ENCODE assay signal across 11 cellular contexts in genomic region chr19:18504886-18505610, GRCh38. TPM values are rescaled to one million over a fixed set of nuclear protein-coding genes. Genes with fewer than 3 reads are reported as not detected.
DNase-seq lines count a peak whose midpoint lies in the region; ATAC-seq and TF ChIP-seq lines count a peak whose summit lies in the region.
"Had no signal": no experiment of that assay in that cellular context is flagged by ENCODE, and none has a peak within 500 bp of the region (broad histone marks: within the 10 kb centered on the region; RNA-seq: fewer than 3 reads in every experiment).

No MANE protein-coding gene starts in this region.

- peaks cover 100% of the 10 kb centered on the region for H3K79me2 ChIP-seq in GM23248 (ENCODE audit: insufficient read depth)

- H2AK5ac ChIP-seq in neuronal stem cell (ENCODE audit: low read depth, low read length): no peak overlapping the region

- no peaks in the 10 kb centered on the region for H3K27me3 Mint-ChIP-seq in CD4-positive, alpha-beta T cell

- in situ Hi-C loops in GM23248 (cut with MboI): no loop called here

- TF ChIP-seq CTCF in CD4-positive, alpha-beta T cell (IDR thresholded peaks at IDR 0.05): no peak
- TF ChIP-seq CTCF in coronary artery (IDR thresholded peaks at IDR 0.05): no peak

- no peak overlapping the region for H2AFZ ChIP-seq in neuronal stem cell (ENCODE audit: low read length)
- no peak overlapping the region for H2AFZ ChIP-seq in GM23248

- H3K9me3 Mint-ChIP-seq in CD4-positive, alpha-beta T cell: no peaks in the 10 kb centered on the region

- H3K4me1 ChIP-seq in neuronal stem cell (ENCODE audit: control insufficient read depth in 2 of 2, insufficient read depth in 1 of 2, low read depth in 1 of 2, low read length in 2 of 2): peaks cover 0 to 4% of the 10 kb centered on the region in 2 donors
- peaks cover 28% of the 10 kb centered on the region for H3K4me1 ChIP-seq in GM23248 (ENCODE audit: insufficient read depth)

- H3K9me3 ChIP-seq in CD4-positive, alpha-beta T cell (ENCODE audit: control insufficient read depth, low read length): no peaks in the 10 kb centered on the region
- H3K9me3 ChIP-seq in neuronal stem cell (replicated peaks in 1 of 2; ENCODE audit: control insufficient read depth in 2 of 2, insufficient read depth in 1 of 2, low read depth in 1 of 2, low read length in 2 of 2) (no peaks in the 10 kb centered on the region), GM23248 (ENCODE audit: low read depth) (no peaks in the 10 kb centered on the region)
- H3K9me3 ChIP-seq: uterus had no signal

- H3K4me3 Mint-ChIP-seq in CD4-positive, alpha-beta T cell: peak overlapping the region; percentile 64

- H3K27me3 ChIP-seq in CD4-positive, alpha-beta T cell (ENCODE audit: control insufficient read depth, insufficient read depth, low read length): no peaks in the 10 kb centered on the region
- H3K27me3 ChIP-seq in neuronal stem cell (ENCODE audit: control insufficient read depth in 3 of 3, insufficient read depth in 3 of 3, low read depth in 1 of 3, low read length in 3 of 3) (no peaks in the 10 kb centered on the region), GM23248 (replicated peaks; ENCODE audit: insufficient read depth) (no peaks in the 10 kb centered on the region)
- H3K27me3 ChIP-seq: uterus had no signal

- H3K27ac ChIP-seq in CD4-positive, alpha-beta T cell (ENCODE audit: low read depth, low read length): no peak overlapping the region
- H3K27ac ChIP-seq in coronary artery (peak overlapping the region; percentile 27 to 79), neuronal stem cell (replicated peaks; ENCODE audit: low read length) (no peak overlapping the region), GM23248 (no peak overlapping the region)

- H4K91ac ChIP-seq in neuronal stem cell (ENCODE audit: low read depth, low read length, poor library complexity): no peak overlapping the region

- H3K4me1 Mint-ChIP-seq in CD4-positive, alpha-beta T cell (ENCODE audit: low read depth): peaks cover 75% of the 10 kb centered on the region

- H3K9me2 ChIP-seq in GM23248 (ENCODE audit: insufficient read depth): no peaks in the 10 kb centered on the region

- H3K36me3 Mint-ChIP-seq in CD4-positive, alpha-beta T cell (ENCODE audit: low read depth): no peaks in the 10 kb centered on the region

- H3K36me3 ChIP-seq in neuronal stem cell (replicated peaks in 1 of 2; ENCODE audit: control insufficient read depth in 2 of 2, insufficient read depth in 2 of 2, low read length in 2 of 2): no peaks in the 10 kb centered on the region
- H3K36me3 ChIP-seq in GM23248 (ENCODE audit: low read depth): no peaks in the 10 kb centered on the region
- H3K36me3 ChIP-seq: uterus had no signal

- DNase-seq in CD4-positive, alpha-beta T cell: no peak
- DNase-seq in coronary artery (ENCODE audit: low spot score) (no peak), neuronal stem cell (ENCODE audit: low spot score) (no peak), A172 (ENCODE audit: low spot score) (no peak), NCI-H526 (lab: John Stamatoyannopoulos, UW) (no peak), foreskin melanocyte (no peak), GM23248 (no peak)
- DNase-seq: effector CD4-positive, alpha-beta T cell; MV-4-11; uterus had no signal

- H3K79me1 ChIP-seq in neuronal stem cell (ENCODE audit: low read depth, low read length): peaks cover 18% of the 10 kb centered on the region

- POLR2A ChIA-PET in CD4-positive, alpha-beta T cell (lab: Charles Lee): interaction anchor here (0.9 to 4.2 kb wide), 3 partner anchors 9 to 67 kb away, joined by 4 to 29 read pairs (median 7); partner anchors contain the start of genes ELL and UBA52

- no peak overlapping the region for H3K23ac ChIP-seq in neuronal stem cell (ENCODE audit: low read depth, low read length, poor library complexity)

- H2BK15ac ChIP-seq in neuronal stem cell (ENCODE audit: low read length): no peak overlapping the region

- H4K8ac ChIP-seq in neuronal stem cell (ENCODE audit: low read depth, low read length): no peak overlapping the region

- H3K4me3 ChIP-seq in coronary artery (no peak overlapping the region), neuronal stem cell (ENCODE audit: low read length in 2 of 2) (no peak overlapping the region), GM23248 (no peak overlapping the region)
- H3K4me3 ChIP-seq: uterus had no signal

- ATAC-seq in CD4-positive, alpha-beta T cell (ENCODE audit: poor library complexity): no peak
- ATAC-seq in HG03354 (IDR thresholded peaks at IDR 0.05; ENCODE audit: poor library complexity, severe bottlenecking, unreplicated experiment): peak; percentile 14

- no peak overlapping the region for H2BK5ac ChIP-seq in neuronal stem cell (ENCODE audit: low read length)

- no peak overlapping the region for H3K4me2 ChIP-seq in neuronal stem cell (ENCODE audit: insufficient read depth, low read length, poor library complexity, severe bottlenecking)
- no peak overlapping the region for H3K4me2 ChIP-seq in GM23248 (ENCODE audit: unreplicated experiment)

- CTCF ChIA-PET in CD4-positive, alpha-beta T cell (lab: Charles Lee): interaction anchor here (1.1 to 3.6 kb wide), 2 partner anchors 14 to 43 kb away, joined by 3 to 10 read pairs; no protein-coding TSS in a partner anchor

- peak overlapping the region; percentile 89 for H3K27ac Mint-ChIP-seq in CD4-positive, alpha-beta T cell

- no peak overlapping the region for H2BK120ac ChIP-seq in neuronal stem cell (ENCODE audit: low read depth, low read length)

- H3K9ac ChIP-seq in neuronal stem cell (ENCODE audit: low read depth, low read length, poor library complexity) (peak overlapping the region; percentile 57), GM23248 (no peak overlapping the region)

- H3F3A ChIP-seq in GM23248 (ENCODE audit: insufficient read depth): no peaks in the 10 kb centered on the region

- H3K14ac ChIP-seq in neuronal stem cell (ENCODE audit: low read length): no peak overlapping the region

- intact Hi-C loops in CD4-positive, alpha-beta T cell (cut with DNase I, micrococcal nuclease): loop anchor here in 1 of 2 experiments (5.0 kb wide), 1 partner anchor 33 kb away; no protein-coding TSS in a partner anchor

- no CpG with 5 or more reads among the region's 8 CpGs for WGBS in neuronal stem cell (ENCODE audit: extremely low coverage in 2 of 2, insufficient read length in 2 of 2, insufficient replicate concordance in 1 of 2), 2 donors
- WGBS in GM23248 (ENCODE audit: low coverage in 1 of 2, low lambda C conversion rate in 2 of 2, missing lambda C conversion rate in 2 of 2), 2 experiments: 85 to 88% methylated on average over 8 of the region's 8 CpGs

- H3K18ac ChIP-seq in neuronal stem cell (ENCODE audit: low read length): no peak overlapping the region

- H2BK12ac ChIP-seq in neuronal stem cell (ENCODE audit: low read length): no peak overlapping the region

- peaks cover 30% of the 10 kb centered on the region; the same call in 1 of the 2 replicates for H4K20me1 ChIP-seq in GM23248 (ENCODE audit: insufficient read depth)

- H3K4ac ChIP-seq in neuronal stem cell (ENCODE audit: low read length): no peak overlapping the region

RNA-seq across cellular contexts. Expression of gene ELL, which starts 16.8 kb away (rescaled TPM):
- total RNA-seq in CD4-positive, alpha-beta T cell: 10 to 100 TPM; 46.2 to 46.8 TPM
- polyA plus RNA-seq in neuronal stem cell (2013, experiment 1 of 2): 5.2 TPM
- polyA plus RNA-seq in neuronal stem cell (2013, experiment 2 of 2): 5.2 TPM
- 9.0 and 10.3 TPM in 2 replicates for total RNA-seq in A172 (2014; rRNA removed; shearing (Covaris generic))
- 22.1 and 24.2 TPM in 2 replicates for total RNA-seq in GM23248 (2014; rRNA removed; shearing (Covaris generic))
- 16.4 and 17.1 TPM in 2 replicates for polyA plus RNA-seq in GM23248 (2016; fragmentation: Nextera tagmentation; extraction: Ambion mirVana)

RNA-seq across cellular contexts. Expression of gene FKBP8, which starts 38.3 kb away (rescaled TPM):
- total RNA-seq in CD4-positive, alpha-beta T cell: 100 to 1,000 TPM; 147 to 152 TPM
- polyA plus RNA-seq in neuronal stem cell (2013, experiment 1 of 2): 215 TPM
- polyA plus RNA-seq in neuronal stem cell (2013, experiment 2 of 2): 207 TPM
- 286 and 312 TPM in 2 replicates for total RNA-seq in A172 (2014; rRNA removed; shearing (Covaris generic))
- 419 and 466 TPM in 2 replicates for total RNA-seq in GM23248 (2014; rRNA removed; shearing (Covaris generic))
- 195 and 208 TPM in 2 replicates for polyA plus RNA-seq in GM23248 (2016; fragmentation: Nextera tagmentation; extraction: Ambion mirVana)

RNA-seq across cellular contexts. Expression of gene KXD1, which starts 52.6 kb away (rescaled TPM):
- 10 to 100 TPM; 64.2 to 66.9 TPM for total RNA-seq in CD4-positive, alpha-beta T cell
- polyA plus RNA-seq in neuronal stem cell (2013, experiment 1 of 2): 150 TPM
- 148 TPM for polyA plus RNA-seq in neuronal stem cell (2013, experiment 2 of 2)
- total RNA-seq in A172 (2014; rRNA removed; shearing (Covaris generic)): 111 and 117 TPM in 2 replicates
- 91.2 and 110 TPM in 2 replicates for total RNA-seq in GM23248 (2014; rRNA removed; shearing (Covaris generic))
- polyA plus RNA-seq in GM23248 (2016; fragmentation: Nextera tagmentation; extraction: Ambion mirVana): 129 and 135 TPM in 2 replicates

Comparison
In these comparisons a context has a peak if more than half of its experiments do, and no peak if none do; other contexts are left out.
1. H3K27ac ChIP-seq: peak in coronary artery (2 of 2); none in CD4-positive, alpha-beta T cell (single experiment), neuronal stem cell (single experiment) and GM23248 (single experiment).